In genomic region chr18:58201268-58201667, GRCh38 we compare ENCODE assay signal across 25 cellular contexts.
"Had no signal": no experiment of that assay in that cellular context is flagged by ENCODE, and none has a peak within 500 bp of the region (broad histone marks: within the 10 kb centered on the region; RNA-seq: fewer than 3 reads in every experiment).

No MANE protein-coding gene starts in this region.

- H3K4me3 Mint-ChIP-seq: activated CD4-positive, alpha-beta T cell treated with anti-CD3 and anti-CD28 coated beads, Interleukin-2, amount 10 ng/mL, durations not matched to agents 7 days and 5 days; activated CD8-positive, alpha-beta T cell treated with anti-CD3 and anti-CD28 coated beads, Interleukin-2, amount 10 ng/mL, durations not matched to agents 7 days and 5 days; activated naive CD4-positive, alpha-beta T cell treated with anti-CD3 and anti-CD28 coated beads, Interleukin-2, amount 10 ng/mL, durations not matched to agents 7 days and 5 days; activated naive CD8-positive, alpha-beta T cell treated with anti-CD3 and anti-CD28 coated beads, Interleukin-2, amount 50 U/mL, for 24 hours; activated T-cell treated with anti-CD3 and anti-CD28 coated beads, Interleukin-2, amount 50 U/mL, for 4 hours; brain; naive thymus-derived CD8-positive, alpha-beta T cell; T-cell had no signal

- H3K27ac ChIP-seq: esophagus squamous epithelium, neutrophil, parathyroid adenoma, tibial artery had no signal

- H3K36me3 ChIP-seq: esophagus squamous epithelium, neutrophil, tibial artery had no signal

- H3K27me3 ChIP-seq: esophagus squamous epithelium, tibial artery had no signal

- H3K36me3 Mint-ChIP-seq: activated naive CD4-positive, alpha-beta T cell treated with anti-CD3 and anti-CD28 coated beads, Interleukin-2, amount 10 ng/mL, durations not matched to agents 7 days and 5 days; brain; naive thymus-derived CD8-positive, alpha-beta T cell; T-cell had no signal

- H3K4me1 ChIP-seq: parathyroid adenoma, tibial artery had no signal

- DNase-seq: activated CD4-positive, alpha-beta T cell treated with anti-CD3 and anti-CD28 coated beads, Interleukin-2, amount 10 ng/mL, durations not matched to agents 7 days and 5 days; activated CD8-positive, alpha-beta T cell treated with anti-CD3 and anti-CD28 coated beads, Interleukin-2, amount 10 ng/mL, durations not matched to agents 7 days and 5 days; activated naive CD4-positive, alpha-beta T cell treated with anti-CD3 and anti-CD28 coated beads, Interleukin-2, amount 10 ng/mL, durations not matched to agents 7 days and 5 days; activated naive CD8-positive, alpha-beta T cell treated with anti-CD3 and anti-CD28 coated beads, Interleukin-2, amount 50 U/mL, for 24 hours; activated T-cell treated with anti-CD3 and anti-CD28 coated beads, Interleukin-2, amount 50 U/mL, for 4 hours; anterior cingulate cortex; central memory CD4-positive, alpha-beta T cell; esophagus squamous epithelium; hippocampal formation; naive thymus-derived CD8-positive, alpha-beta T cell; retina; stimulated activated CD4-positive, alpha-beta T cell treated with anti-CD3 and anti-CD28 coated beads, Interleukin-12 subunit alpha, Interleukin-12 subunit beta, amount 100 ng/mL, for 4 hours; stimulated activated CD4-positive, alpha-beta T cell treated with anti-CD3 and anti-CD28 coated beads, Interleukin-1b, Interleukin-23, amount 100 ng/mL, for 48 hours; stimulated activated naive CD8-positive, alpha-beta T cell treated with anti-CD3 and anti-CD28 coated beads, Interleukin-15, Interleukin-2, amounts not matched to agents 100 U/mL and 50 U/mL, for 24 hours; substantia nigra; T-cell; T-helper 9 cell; tibial artery had no signal

- H3K27ac Mint-ChIP-seq: activated CD4-positive, alpha-beta T cell treated with anti-CD3 and anti-CD28 coated beads, Interleukin-2, amount 10 ng/mL, durations not matched to agents 7 days and 5 days; activated CD8-positive, alpha-beta T cell treated with anti-CD3 and anti-CD28 coated beads, Interleukin-2, amount 10 ng/mL, durations not matched to agents 7 days and 5 days; activated naive CD4-positive, alpha-beta T cell treated with anti-CD3 and anti-CD28 coated beads, Interleukin-2, amount 10 ng/mL, durations not matched to agents 7 days and 5 days; activated naive CD8-positive, alpha-beta T cell treated with anti-CD3 and anti-CD28 coated beads, Interleukin-2, amount 50 U/mL, for 24 hours; naive thymus-derived CD8-positive, alpha-beta T cell; T-cell had no signal

- H3K4me3 ChIP-seq: esophagus squamous epithelium, tibial artery had no signal

- FAIRE-seq: colon, endometrium, islet of Langerhans had no signal

- H3K9me3 ChIP-seq: esophagus squamous epithelium, neutrophil, tibial artery had no signal

- ATAC-seq: activated CD8-positive, alpha-beta T cell treated with anti-CD3 and anti-CD28 coated beads, Interleukin-2, amount 10 ng/mL, durations not matched to agents 7 days and 5 days; activated naive CD8-positive, alpha-beta T cell treated with anti-CD3 and anti-CD28 coated beads, Interleukin-2, amount 50 U/mL, for 24 hours; activated T-cell treated with anti-CD3 and anti-CD28 coated beads, Interleukin-2, amount 50 U/mL, for 4 hours; left lobe of liver; naive thymus-derived CD8-positive, alpha-beta T cell; stimulated activated naive CD8-positive, alpha-beta T cell treated with anti-CD3 and anti-CD28 coated beads, Interleukin-15, Interleukin-2, amounts not matched to agents 100 U/mL and 50 U/mL, for 24 hours; T-cell had no signal

- H3K9ac ChIP-seq: parathyroid adenoma had no signal

- H3K9me3 Mint-ChIP-seq: activated CD4-positive, alpha-beta T cell treated with anti-CD3 and anti-CD28 coated beads, Interleukin-2, amount 10 ng/mL, durations not matched to agents 7 days and 5 days; activated naive CD4-positive, alpha-beta T cell treated with anti-CD3 and anti-CD28 coated beads, Interleukin-2, amount 10 ng/mL, durations not matched to agents 7 days and 5 days; activated naive CD8-positive, alpha-beta T cell treated with anti-CD3 and anti-CD28 coated beads, Interleukin-2, amount 50 U/mL, for 24 hours; activated T-cell treated with anti-CD3 and anti-CD28 coated beads, Interleukin-2, amount 50 U/mL, for 4 hours; brain; naive thymus-derived CD8-positive, alpha-beta T cell; T-cell had no signal

- H3K27me3 Mint-ChIP-seq: activated naive CD8-positive, alpha-beta T cell treated with anti-CD3 and anti-CD28 coated beads, Interleukin-2, amount 50 U/mL, for 24 hours; brain had no signal
